Comparison of ENCODE assay signal across 13 cellular contexts in genomic region chr6:4844108-4844507, GRCh38.
DNase-seq lines count a peak whose midpoint lies in the region; ATAC-seq, FAIRE-seq and TF ChIP-seq lines count a peak whose summit lies in the region.
"Had no signal": no experiment of that assay in that cellular context is flagged by ENCODE, and none has a peak within 500 bp of the region (broad histone marks: within the 10 kb centered on the region; RNA-seq: fewer than 3 reads in every experiment).

No MANE protein-coding gene starts in this region.

- H2AK5ac ChIP-seq in trophoblast cell (ENCODE audit: low read length) = no peak overlapping the region

- H3K36me3 ChIP-seq in KMS-11 (ENCODE audit: insufficient read depth) (no peaks in the 10 kb centered on the region), bronchial epithelial cell (ENCODE audit: control insufficient read depth, insufficient read depth, low read length) (no peaks in the 10 kb centered on the region), trophoblast cell (ENCODE audit: control insufficient read depth in 1 of 2, insufficient read depth in 2 of 2, low read length in 2 of 2) (no peaks in the 10 kb centered on the region)

- no peak overlapping the region for H3K4me3 Mint-ChIP-seq in activated CD4-positive, alpha-beta memory T cell treated with anti-CD3 and anti-CD28 coated beads for 36 hours
- H3K4me3 Mint-ChIP-seq in activated CD4-positive, alpha-beta memory T cell treated with anti-CD3 and anti-CD28 coated beads, Interleukin-2, amount 10 ng/mL, durations not matched to agents 7 days and 5 days = no peak overlapping the region
- H3K4me3 Mint-ChIP-seq: memory B cell had no signal

- H3K4ac ChIP-seq in trophoblast cell (ENCODE audit: low read depth, low read length) = peak overlapping the region; percentile 77

- H3K4me3 ChIP-seq in KMS-11 (IDR thresholded peaks at IDR 0.05; ENCODE audit: insufficient read depth, low read depth, low read length) = no peak overlapping the region
- no peak overlapping the region for H3K4me3 ChIP-seq in bronchial epithelial cell (ENCODE audit: low read depth, low read length)
- H3K4me3 ChIP-seq in trophoblast cell (ENCODE audit: low read depth, low read length) = no peak overlapping the region
- H3K4me3 ChIP-seq: coronary artery had no signal

- TF ChIP-seq CTCF in KMS-11 (conservative IDR thresholded peaks at IDR 0.05; ENCODE audit: low read depth, low read length) (peak; percentile 68), bronchial epithelial cell (IDR thresholded peaks at IDR 0.05; ENCODE audit: insufficient read depth, low read length, severe bottlenecking) (peak; percentile 43)

- H3K27me3 ChIP-seq in KMS-11 (ENCODE audit: insufficient read depth, low read depth) (no peaks in the 10 kb centered on the region), bronchial epithelial cell (ENCODE audit: control insufficient read depth, insufficient read depth, low read length) (no peaks in the 10 kb centered on the region), trophoblast cell (ENCODE audit: insufficient read depth, low read length) (no peaks in the 10 kb centered on the region)

- H2AFZ ChIP-seq in KMS-11 (ENCODE audit: low read depth) (no peak overlapping the region), trophoblast cell (ENCODE audit: insufficient read depth, low read length, poor library complexity) (no peak overlapping the region)

- no peak overlapping the region for H2BK120ac ChIP-seq in trophoblast cell (ENCODE audit: insufficient read depth, low read length, poor library complexity)

- H2BK5ac ChIP-seq in trophoblast cell (ENCODE audit: low read depth, low read length, poor library complexity) = no peak overlapping the region

- no peak overlapping the region for H3K4me2 ChIP-seq in KMS-11
- H3K4me2 ChIP-seq in trophoblast cell (ENCODE audit: low read length) = no peak overlapping the region

- no peak overlapping the region for H3K23ac ChIP-seq in trophoblast cell (ENCODE audit: low read length)

- peaks cover 27% of the 10 kb centered on the region for H3K4me1 ChIP-seq in KMS-11 (ENCODE audit: low read depth, poor library complexity, severe bottlenecking)
- H3K4me1 ChIP-seq in trophoblast cell (ENCODE audit: control insufficient read depth in 1 of 2, insufficient read depth in 2 of 2, low read length in 2 of 2) = peaks cover 0 to 1% of the 10 kb centered on the region in 2 experiments

- CTCF ChIA-PET in activated CD4-positive, alpha-beta memory T cell treated with anti-CD3 and anti-CD28 coated beads for 36 hours (lab: Charles Lee) = no interaction called here
- CTCF ChIA-PET in activated CD4-positive, alpha-beta memory T cell treated with anti-CD3 and anti-CD28 coated beads, Interleukin-2, amount 10 ng/mL, durations not matched to agents 7 days and 5 days (lab: Charles Lee) = interaction anchor here (0.7 to 0.8 kb wide), 2 partner anchors 54 to 64 kb away, joined by 3 read pairs; no protein-coding TSS in a partner anchor

- H3K27ac ChIP-seq in KMS-11 (no peak overlapping the region), trophoblast cell (ENCODE audit: low read depth, low read length) (no peak overlapping the region)
- H3K27ac ChIP-seq: coronary artery, VCaP had no signal

- WGBS in trophoblast cell (ENCODE audit: extremely low coverage, insufficient coverage, insufficient read length) = no CpG with 5 or more reads among the region's 7 CpGs

- H3K9me3 Mint-ChIP-seq in activated CD4-positive, alpha-beta memory T cell treated with anti-CD3 and anti-CD28 coated beads for 36 hours = peaks cover 51% of the 10 kb centered on the region
- peaks cover 30% of the 10 kb centered on the region for H3K9me3 Mint-ChIP-seq in activated CD4-positive, alpha-beta memory T cell treated with anti-CD3 and anti-CD28 coated beads, Interleukin-2, amount 10 ng/mL, durations not matched to agents 7 days and 5 days

- H3K9me3 ChIP-seq in trophoblast cell (ENCODE audit: insufficient read depth, low read depth, low read length) = no peaks in the 10 kb centered on the region

- ATAC-seq in GM18861 (IDR thresholded peaks at IDR 0.05; ENCODE audit: unreplicated experiment) = no peak

- H4K20me1 ChIP-seq in KMS-11 (ENCODE audit: insufficient read depth) = peaks cover 44% of the 10 kb centered on the region

- H3K18ac ChIP-seq in trophoblast cell (ENCODE audit: low read length) = no peak overlapping the region

- H4K12ac ChIP-seq in trophoblast cell (ENCODE audit: low read depth, low read length) = no peak overlapping the region

- H4K91ac ChIP-seq in trophoblast cell (ENCODE audit: low read depth, low read length) = no peak overlapping the region

- no peaks in the 10 kb centered on the region for H3K27me3 Mint-ChIP-seq in activated CD4-positive, alpha-beta memory T cell treated with anti-CD3 and anti-CD28 coated beads for 36 hours
- H3K27me3 Mint-ChIP-seq in activated CD4-positive, alpha-beta memory T cell treated with anti-CD3 and anti-CD28 coated beads, Interleukin-2, amount 10 ng/mL, durations not matched to agents 7 days and 5 days = no peaks in the 10 kb centered on the region
- H3K27me3 Mint-ChIP-seq: memory B cell had no signal

- H3K14ac ChIP-seq in trophoblast cell (ENCODE audit: low read length) = no peak overlapping the region

- FAIRE-seq in bronchial epithelial cell (lab: Jason Lieb, UNC) (no peak), RCC 7860 (lab: Jason Lieb, UNC) (no peak)

- no peaks in the 10 kb centered on the region for H3K79me1 ChIP-seq in trophoblast cell (ENCODE audit: low read length)

- no peak overlapping the region for H2BK12ac ChIP-seq in trophoblast cell (ENCODE audit: low read length)

- intact Hi-C loops in activated CD4-positive, alpha-beta memory T cell treated with anti-CD3 and anti-CD28 coated beads for 36 hours (cut with micrococcal nuclease) = no loop called here

- peaks cover 40% of the 10 kb centered on the region for H3K36me3 Mint-ChIP-seq in activated CD4-positive, alpha-beta memory T cell treated with anti-CD3 and anti-CD28 coated beads for 36 hours
- peaks cover 21% of the 10 kb centered on the region for H3K36me3 Mint-ChIP-seq in activated CD4-positive, alpha-beta memory T cell treated with anti-CD3 and anti-CD28 coated beads, Interleukin-2, amount 10 ng/mL, durations not matched to agents 7 days and 5 days (ENCODE audit: low read depth)

- no peak overlapping the region for H4K8ac ChIP-seq in trophoblast cell (ENCODE audit: low read depth, low read length)

- peak; percentile 17 for DNase-seq in activated CD4-positive, alpha-beta memory T cell treated with anti-CD3 and anti-CD28 coated beads for 36 hours
- DNase-seq in activated CD4-positive, alpha-beta memory T cell treated with anti-CD3 and anti-CD28 coated beads, Interleukin-2, amount 10 ng/mL, durations not matched to agents 7 days and 5 days = no peak
- no peak for DNase-seq in bronchial epithelial cell (ENCODE audit: low read depth)
- DNase-seq in trophoblast cell = no peak
- no peak for DNase-seq in HCEC 1CT
- DNase-seq in RCC 7860 (ENCODE audit: low spot score) = no peak
- DNase-seq: activated effector memory CD4-positive, alpha-beta T cell treated with anti-CD3 and anti-CD28 coated beads, Interleukin-2, amount 50 U/mL, for 16 hours; NCI-H2081 had no signal

- H3K9ac ChIP-seq in KMS-11 = no peak overlapping the region
- H3K9ac ChIP-seq in trophoblast cell (ENCODE audit: low read length) = no peak overlapping the region

- peaks cover 52% of the 10 kb centered on the region for H3K4me1 Mint-ChIP-seq in activated CD4-positive, alpha-beta memory T cell treated with anti-CD3 and anti-CD28 coated beads for 36 hours (ENCODE audit: low read depth)
- H3K4me1 Mint-ChIP-seq in activated CD4-positive, alpha-beta memory T cell treated with anti-CD3 and anti-CD28 coated beads, Interleukin-2, amount 10 ng/mL, durations not matched to agents 7 days and 5 days = peaks cover 13% of the 10 kb centered on the region

- POLR2A ChIA-PET in activated CD4-positive, alpha-beta memory T cell treated with anti-CD3 and anti-CD28 coated beads for 36 hours (lab: Charles Lee) = no interaction called here
- POLR2A ChIA-PET in activated CD4-positive, alpha-beta memory T cell treated with anti-CD3 and anti-CD28 coated beads, Interleukin-2, amount 10 ng/mL, durations not matched to agents 7 days and 5 days (lab: Charles Lee) = no interaction called here

- no peak overlapping the region for H3K27ac Mint-ChIP-seq in activated CD4-positive, alpha-beta memory T cell treated with anti-CD3 and anti-CD28 coated beads for 36 hours
- no peak overlapping the region for H3K27ac Mint-ChIP-seq in activated CD4-positive, alpha-beta memory T cell treated with anti-CD3 and anti-CD28 coated beads, Interleukin-2, amount 10 ng/mL, durations not matched to agents 7 days and 5 days
- H3K27ac Mint-ChIP-seq: memory B cell had no signal

- H3K79me2 ChIP-seq in KMS-11 (ENCODE audit: insufficient read depth, low read depth) (peaks cover 97% of the 10 kb centered on the region), trophoblast cell (ENCODE audit: control insufficient read depth, insufficient read depth, low read length, poor library complexity) (peaks cover 4% of the 10 kb centered on the region)
